ENCODE assay signal across 18 cellular contexts in genomic region chr20:63124092-63124781, GRCh38.
DNase-seq lines count a peak whose midpoint lies in the region; ATAC-seq, FAIRE-seq and TF ChIP-seq lines count a peak whose summit lies in the region.
"Had no signal": no experiment of that assay in that cellular context is flagged by ENCODE, and none has a peak within 500 bp of the region (broad histone marks: within the 10 kb centered on the region; RNA-seq: fewer than 3 reads in every experiment).

No MANE protein-coding gene starts in this region.

- H3K79me2 ChIP-seq in HCT116 (ENCODE audit: insufficient read depth, low read length): no peaks in the 10 kb centered on the region

- H3K27ac ChIP-seq in HCT116 (ENCODE audit: low read depth, low read length) (no peak overlapping the region), colonic mucosa (no peak overlapping the region)
- H3K27ac ChIP-seq: ovary, VCaP had no signal

- no peak for TF ChIP-seq POLR2A in HCT116 (IDR thresholded peaks at IDR 0.05; ENCODE audit: borderline replicate concordance, extremely low read depth, insufficient read depth, insufficient read length)

- TF ChIP-seq RAD21 in HCT116 (IDR thresholded peaks at IDR 0.05; ENCODE audit: low read depth): no peak

- FAIRE-seq in frontal cortex (lab: Jason Lieb, UNC): no peak

- CTCF ChIA-PET in HCT116 (lab: Charles Lee): no interaction called here

- RAD21 ChIA-PET in HCT116 (lab: Charles Lee; ENCODE audit: low non-redundant PET in 1 of 2, low total read pairs in 2 of 2, uncharacterized antibody in 2 of 2, unreplicated experiment in 2 of 2): no interaction called here

- H3K9ac ChIP-seq in HCT116 (ENCODE audit: low read length) (no peak overlapping the region), colonic mucosa (ENCODE audit: low read depth in 2 of 2, low read length in 2 of 2) (no peak overlapping the region)

- H4K20me1 ChIP-seq in HCT116 (ENCODE audit: insufficient read depth): no peaks in the 10 kb centered on the region

- H3K36me3 ChIP-seq in HCT116 (ENCODE audit: control insufficient read depth in 1 of 2, insufficient read depth in 2 of 2, low read length in 2 of 2) (no peaks in the 10 kb centered on the region), colonic mucosa (no peaks in the 10 kb centered on the region)
- H3K36me3 ChIP-seq: HAP-1, ovary had no signal

- H3K9me3 ChIP-seq in HCT116 (ENCODE audit: control insufficient read depth in 1 of 2, insufficient read depth in 1 of 2, low read depth in 1 of 2, low read length in 2 of 2) (no peaks in the 10 kb centered on the region), colonic mucosa (no peaks in the 10 kb centered on the region)
- H3K9me3 ChIP-seq: HAP-1, ovary had no signal

- H3K27ac Mint-ChIP-seq in chondrocyte (ENCODE audit: unreplicated experiment) (no peak overlapping the region), nephron progenitor cell (no peak overlapping the region)
- H3K27ac Mint-ChIP-seq: stimulated activated naive CD8-positive, alpha-beta T cell treated with anti-CD3 and anti-CD28 coated beads, Interleukin-15, Interleukin-2, amounts not matched to agents 100 ng/mL and 50 ng/mL, for 24 hours had no signal

- no peak overlapping the region for H2AFZ ChIP-seq in HCT116 (ENCODE audit: low read depth, low read length, poor library complexity, severe bottlenecking)

- no peaks in the 10 kb centered on the region for H3K36me3 Mint-ChIP-seq in chondrocyte (ENCODE audit: low read depth)
- H3K36me3 Mint-ChIP-seq in nephron progenitor cell (ENCODE audit: low read depth): no peaks in the 10 kb centered on the region

- H3K27me3 ChIP-seq in HCT116 (ENCODE audit: insufficient read depth, low read length): peaks cover under 1% of the 10 kb centered on the region; the same call in 1 of the 2 replicates
- H3K27me3 ChIP-seq in colonic mucosa: no peaks in the 10 kb centered on the region
- H3K27me3 ChIP-seq: ovary had no signal

- H3K9me3 Mint-ChIP-seq in chondrocyte (ENCODE audit: low read depth): peaks cover 6% of the 10 kb centered on the region
- peaks cover 6% of the 10 kb centered on the region for H3K9me3 Mint-ChIP-seq in nephron progenitor cell
- H3K9me3 Mint-ChIP-seq: stimulated activated naive CD8-positive, alpha-beta T cell treated with anti-CD3 and anti-CD28 coated beads, Interleukin-15, Interleukin-2, amounts not matched to agents 100 ng/mL and 50 ng/mL, for 24 hours had no signal

- H3K4me1 Mint-ChIP-seq in chondrocyte (ENCODE audit: low read depth): no peaks in the 10 kb centered on the region
- no peaks in the 10 kb centered on the region for H3K4me1 Mint-ChIP-seq in nephron progenitor cell

- H3K4me3 ChIP-seq in HCT116 (replicated peaks in 1 of 2; ENCODE audit: low read depth in 1 of 2, low read length in 2 of 2) (no peak overlapping the region), colonic mucosa (no peak overlapping the region)
- H3K4me3 ChIP-seq: HAP-1, ovary had no signal

- POLR2A ChIA-PET in HCT116 (lab: Charles Lee): no interaction called here

- TF ChIP-seq CTCF in HCT116 (IDR thresholded peaks at IDR 0.05 in 2 of 3, conservative IDR thresholded peaks at IDR 0.05 in 1 of 3; ENCODE audit: borderline replicate concordance in 1 of 3, insufficient read depth in 1 of 3, low read depth in 2 of 3, low read length in 2 of 3): no peak
- TF ChIP-seq CTCF in chondrocyte (IDR thresholded peaks at IDR 0.05): no peak
- no peak for TF ChIP-seq CTCF in nephron progenitor cell (IDR thresholded peaks at IDR 0.05)
- TF ChIP-seq CTCF in colonic mucosa (IDR thresholded peaks at IDR 0.05): no peak

- no peak overlapping the region for H3K4me3 Mint-ChIP-seq in chondrocyte (ENCODE audit: unreplicated experiment)
- H3K4me3 Mint-ChIP-seq in nephron progenitor cell: no peak overlapping the region
- H3K4me3 Mint-ChIP-seq: stimulated activated naive CD8-positive, alpha-beta T cell treated with anti-CD3 and anti-CD28 coated beads, Interleukin-15, Interleukin-2, amounts not matched to agents 100 ng/mL and 50 ng/mL, for 24 hours had no signal

- no peak overlapping the region for H3K4me2 ChIP-seq in HCT116 (ENCODE audit: low read length)

- BruUV-seq in HCT116 (replicated peaks; lab: Mats Ljungman, UMichigan): no TSS peak

- H3K4me1 ChIP-seq in HCT116 (ENCODE audit: control insufficient read depth in 1 of 2, insufficient read depth in 2 of 2, low read length in 2 of 2): peaks cover 0 to 12% of the 10 kb centered on the region in 2 experiments; a peak in 1 of 4 replicates
- H3K4me1 ChIP-seq in colonic mucosa: no peaks in the 10 kb centered on the region
- H3K4me1 ChIP-seq: HAP-1 had no signal

- intact Hi-C loops in HCT116 (cut with micrococcal nuclease): no loop called here
- intact Hi-C loops in colonic mucosa (cut with DNase I): no loop called here

- no peak; the same call in 1 of the 2 replicates for ATAC-seq in HCT116
- ATAC-seq in GM21619 (IDR thresholded peaks at IDR 0.05; ENCODE audit: unreplicated experiment): no peak

- H3K9me2 ChIP-seq in HCT116 (ENCODE audit: insufficient read depth): no peaks in the 10 kb centered on the region

- peaks cover 15% of the 10 kb centered on the region for H3K27me3 Mint-ChIP-seq in chondrocyte (ENCODE audit: low read depth)
- peaks cover 37% of the 10 kb centered on the region for H3K27me3 Mint-ChIP-seq in nephron progenitor cell (ENCODE audit: low read depth, poor library complexity)

- DNase-seq in EH (ENCODE audit: low read depth) (peak; percentile 15), HCT116 (ENCODE audit: low read depth, low spot score) (no peak), chondrocyte (ENCODE audit: low spot score) (peak; percentile 86), nephron progenitor cell (peak; percentile 0), colonic mucosa (no peak), frontal cortex (ENCODE audit: low spot score in 2 of 2) (no peak)
- DNase-seq in activated T-cell treated with anti-CD3 and anti-CD28 coated beads, Interleukin-2, amount 50 U/mL, for 1 hour: no peak
- DNase-seq: C1 segment of cervical spinal cord, caudate nucleus, DMS153, KG1, NCI-H1436, NCI-H345 had no signal

TF ChIP-seq in HCT116, 20 proteins besides CTCF, POLR2A, EP300 and RAD21:
- TF ChIP-seq FOSL1 (IDR thresholded peaks at IDR 0.05; ENCODE audit: low read depth): peak; percentile 11; the same call in 1 of the 2 replicates
- TF ChIP-seq JUND (IDR thresholded peaks at IDR 0.05): no peak

Comparison
In these comparisons a context has a peak if more than half of its experiments do, and no peak if none do; other contexts are left out.
1. DNase-seq: peak in EH (single experiment), chondrocyte (single experiment) and nephron progenitor cell (single experiment); none in HCT116 (single experiment), colonic mucosa (single experiment), activated T-cell treated with anti-CD3 and anti-CD28 coated beads, Interleukin-2, amount 50 U/mL, for 1 hour (single experiment) and frontal cortex (0 of 2).